ENCODE assay signal across 1 cellular context in the genomic region with DNA sequence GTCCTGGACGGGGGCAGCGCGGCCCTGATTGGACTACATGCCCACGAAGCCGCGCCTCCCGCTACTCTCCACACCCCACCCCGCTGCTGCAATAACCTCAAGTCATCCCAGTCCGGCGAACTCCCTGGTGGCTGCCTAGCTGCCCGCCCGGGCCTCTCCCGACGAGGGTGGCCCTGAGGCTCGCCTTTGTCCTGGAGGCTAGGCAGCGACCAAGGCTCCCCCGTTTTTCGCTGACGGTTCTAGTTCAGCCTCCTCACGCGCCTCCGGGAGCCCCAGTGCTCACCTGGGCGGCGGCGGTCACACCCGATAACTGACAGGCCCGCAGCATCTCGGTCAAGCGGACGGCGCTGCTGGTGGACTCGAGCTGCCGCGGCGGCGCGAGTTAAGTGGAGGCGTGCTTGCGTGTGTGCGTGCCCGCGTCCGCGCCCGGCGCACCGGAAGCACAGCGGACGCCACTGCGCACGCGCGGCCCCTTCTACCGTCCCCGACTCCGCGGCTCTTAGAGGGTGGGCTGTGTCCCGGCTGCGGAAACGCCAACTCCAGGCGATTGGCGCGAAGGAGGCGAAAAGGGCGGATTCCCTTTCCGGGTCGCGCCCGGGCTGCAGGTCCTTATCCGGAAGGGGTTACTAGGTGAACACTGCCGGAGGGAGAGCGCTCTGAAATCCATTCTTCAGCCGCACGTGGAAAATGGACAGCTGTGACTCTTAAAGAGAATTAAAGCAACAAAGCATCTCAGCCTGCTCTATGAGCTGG.
A peak's percentile ranks its signal among the peaks of the same experiment; 100 is the strongest.
TF ChIP-seq lines count a peak whose summit lies in the region.

Gene IMMT, minus strand, starts transcription at position 408 of the 753 bp plus-strand sequence. Its CDS starts 80 bp downstream, at position 328.

TF ChIP-seq in HepG2, 621 proteins besides CTCF, POLR2A, EP300 and RAD21 (continued from another document and continues in another):
- peak; percentile 96 for TF ChIP-seq ZBTB2 (CRISPR knock-in tag; IDR thresholded peaks at IDR 0.05; ENCODE audit: low read depth)
- TF ChIP-seq TBX2 (CRISPR knock-in tag; IDR thresholded peaks at IDR 0.05; ENCODE audit: borderline replicate concordance): peak; percentile 98
- TF ChIP-seq REXO4 (CRISPR knock-in tag; IDR thresholded peaks at IDR 0.05; ENCODE audit: borderline replicate concordance): no peak
- TF ChIP-seq ZBTB7A (CRISPR knock-in tag; IDR thresholded peaks at IDR 0.05): no peak
- TF ChIP-seq SP4 (CRISPR knock-in tag; IDR thresholded peaks at IDR 0.05): peak; percentile 90
- peak; percentile 82 for TF ChIP-seq BRD4 (CRISPR knock-in tag; IDR thresholded peaks at IDR 0.05)
- TF ChIP-seq NFIB (CRISPR knock-in tag; IDR thresholded peaks at IDR 0.05; ENCODE audit: borderline replicate concordance): no peak
- peak; percentile 37; the same call in 1 of the 2 replicates for TF ChIP-seq FUBP1 (CRISPR knock-in tag; IDR thresholded peaks at IDR 0.05; ENCODE audit: borderline replicate concordance)
- TF ChIP-seq, protein P1, sequence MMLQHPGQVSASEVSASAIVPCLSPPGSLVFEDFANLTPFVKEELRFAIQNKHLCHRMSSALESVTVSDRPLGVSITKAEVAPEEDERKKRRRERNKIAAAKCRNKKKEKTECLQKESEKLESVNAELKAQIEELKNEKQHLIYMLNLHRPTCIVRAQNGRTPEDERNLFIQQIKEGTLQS (CRISPR knock-in tag; IDR thresholded peaks at IDR 0.05): peak; percentile 21; the same call in 1 of the 2 replicates
- TF ChIP-seq, protein P2, sequence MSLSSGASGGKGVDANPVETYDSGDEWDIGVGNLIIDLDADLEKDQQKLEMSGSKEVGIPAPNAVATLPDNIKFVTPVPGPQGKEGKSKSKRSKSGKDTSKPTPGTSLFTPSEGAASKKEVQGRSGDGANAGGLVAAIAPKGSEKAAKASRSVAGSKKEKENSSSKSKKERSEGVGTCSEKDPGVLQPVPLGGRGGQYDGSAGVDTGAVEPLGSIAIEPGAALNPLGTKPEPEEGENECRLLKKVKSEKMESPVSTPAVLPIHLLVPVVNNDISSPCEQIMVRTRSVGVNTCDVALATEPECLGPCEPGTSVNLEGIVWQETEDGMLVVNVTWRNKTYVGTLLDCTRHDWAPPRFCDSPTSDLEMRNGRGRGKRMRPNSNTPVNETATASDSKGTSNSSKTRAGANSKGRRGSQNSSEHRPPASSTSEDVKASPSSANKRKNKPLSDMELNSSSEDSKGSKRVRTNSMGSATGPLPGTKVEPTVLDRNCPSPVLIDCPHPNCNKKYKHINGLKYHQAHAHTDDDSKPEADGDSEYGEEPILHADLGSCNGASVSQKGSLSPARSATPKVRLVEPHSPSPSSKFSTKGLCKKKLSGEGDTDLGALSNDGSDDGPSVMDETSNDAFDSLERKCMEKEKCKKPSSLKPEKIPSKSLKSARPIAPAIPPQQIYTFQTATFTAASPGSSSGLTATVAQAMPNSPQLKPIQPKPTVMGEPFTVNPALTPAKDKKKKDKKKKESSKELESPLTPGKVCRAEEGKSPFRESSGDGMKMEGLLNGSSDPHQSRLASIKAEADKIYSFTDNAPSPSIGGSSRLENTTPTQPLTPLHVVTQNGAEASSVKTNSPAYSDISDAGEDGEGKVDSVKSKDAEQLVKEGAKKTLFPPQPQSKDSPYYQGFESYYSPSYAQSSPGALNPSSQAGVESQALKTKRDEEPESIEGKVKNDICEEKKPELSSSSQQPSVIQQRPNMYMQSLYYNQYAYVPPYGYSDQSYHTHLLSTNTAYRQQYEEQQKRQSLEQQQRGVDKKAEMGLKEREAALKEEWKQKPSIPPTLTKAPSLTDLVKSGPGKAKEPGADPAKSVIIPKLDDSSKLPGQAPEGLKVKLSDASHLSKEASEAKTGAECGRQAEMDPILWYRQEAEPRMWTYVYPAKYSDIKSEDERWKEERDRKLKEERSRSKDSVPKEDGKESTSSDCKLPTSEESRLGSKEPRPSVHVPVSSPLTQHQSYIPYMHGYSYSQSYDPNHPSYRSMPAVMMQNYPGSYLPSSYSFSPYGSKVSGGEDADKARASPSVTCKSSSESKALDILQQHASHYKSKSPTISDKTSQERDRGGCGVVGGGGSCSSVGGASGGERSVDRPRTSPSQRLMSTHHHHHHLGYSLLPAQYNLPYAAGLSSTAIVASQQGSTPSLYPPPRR (CRISPR knock-in tag; IDR thresholded peaks at IDR 0.05; ENCODE audit: borderline replicate concordance): peak; percentile 77; the same call in 1 of the 2 replicates
- no peak for TF ChIP-seq NFE2L2 (IDR thresholded peaks at IDR 0.05; ENCODE audit: low read length)
- TF ChIP-seq FOXA3 (CRISPR knock-in tag; IDR thresholded peaks at IDR 0.05): no peak; the same call in 1 of the 2 replicates
- peak; percentile 23; the same call in 1 of the 2 replicates for TF ChIP-seq FOSL2 (CRISPR knock-in tag; IDR thresholded peaks at IDR 0.05)
- peak; percentile 71 for TF ChIP-seq TFAP4 (IDR thresholded peaks at IDR 0.05; ENCODE audit: borderline replicate concordance, low read depth)
- TF ChIP-seq ZNF550 (CRISPR knock-in tag; IDR thresholded peaks at IDR 0.05; ENCODE audit: borderline replicate concordance): peak; percentile 42; the same call in 1 of the 2 replicates
- TF ChIP-seq RBAK (CRISPR knock-in tag; IDR thresholded peaks at IDR 0.05): no peak
- peak; percentile 51 for TF ChIP-seq MZF1 (CRISPR knock-in tag; IDR thresholded peaks at IDR 0.05; ENCODE audit: borderline replicate concordance)
- no peak for TF ChIP-seq HMGA1 (CRISPR knock-in tag; conservative IDR thresholded peaks at IDR 0.05)
- TF ChIP-seq ARID5B (CRISPR knock-in tag; IDR thresholded peaks at IDR 0.05): peak; percentile 22
- peak; percentile 56; the same call in 1 of the 2 replicates for TF ChIP-seq PITX1 (CRISPR knock-in tag; IDR thresholded peaks at IDR 0.05)
- TF ChIP-seq ZNF343 (CRISPR knock-in tag; IDR thresholded peaks at IDR 0.05): peak; percentile 98
- no peak for TF ChIP-seq ATRX (CRISPR knock-in tag; IDR thresholded peaks at IDR 0.05; ENCODE audit: borderline replicate concordance)
- no peak for TF ChIP-seq ARNT (IDR thresholded peaks at IDR 0.05)
- no peak for TF ChIP-seq MAFF (IDR thresholded peaks at IDR 0.05; ENCODE audit: low read depth, low read length)
- TF ChIP-seq CEBPG (CRISPR knock-in tag; IDR thresholded peaks at IDR 0.05): peak; percentile 68; the same call in 1 of the 2 replicates
- TF ChIP-seq ZBTB3 (CRISPR knock-in tag; IDR thresholded peaks at IDR 0.05; ENCODE audit: borderline replicate concordance, low read depth): peak; percentile 76
- TF ChIP-seq, protein P3, sequence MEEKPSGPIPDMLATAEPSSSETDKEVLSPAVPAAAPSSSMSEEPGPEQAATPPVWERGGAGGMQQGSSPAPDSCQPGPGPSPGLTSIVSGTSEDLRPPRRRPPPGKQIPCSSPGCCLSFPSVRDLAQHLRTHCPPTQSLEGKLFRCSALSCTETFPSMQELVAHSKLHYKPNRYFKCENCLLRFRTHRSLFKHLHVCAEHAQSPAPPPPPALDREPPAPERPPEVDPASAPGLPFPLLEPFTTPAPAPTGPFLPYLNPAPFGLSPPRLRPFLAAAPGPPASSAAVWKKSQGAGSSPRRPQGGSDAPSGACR (CRISPR knock-in tag; IDR thresholded peaks at IDR 0.05): peak; percentile 83; the same call in 1 of the 2 replicates
- TF ChIP-seq ZBTB44 (CRISPR knock-in tag; IDR thresholded peaks at IDR 0.05): peak; percentile 31; the same call in 1 of the 2 replicates
- peak; percentile 92 for TF ChIP-seq ZNF546 (CRISPR knock-in tag; conservative IDR thresholded peaks at IDR 0.05)
- peak; percentile 88; the same call in 1 of the 2 replicates for TF ChIP-seq ZNF790 (CRISPR knock-in tag; IDR thresholded peaks at IDR 0.05; ENCODE audit: borderline replicate concordance)
- peak; percentile 93; the same call in 1 of the 2 replicates for TF ChIP-seq ZNF34 (CRISPR knock-in tag; IDR thresholded peaks at IDR 0.05; ENCODE audit: borderline replicate concordance)
- TF ChIP-seq HNRNPH1 (optimal IDR thresholded peaks at IDR 0.05; ENCODE audit: low read depth, low read length): no peak
- TF ChIP-seq DPF2 (CRISPR knock-in tag; IDR thresholded peaks at IDR 0.05; ENCODE audit: borderline replicate concordance, low read depth): no peak
- no peak for TF ChIP-seq ZBED4 (CRISPR knock-in tag; IDR thresholded peaks at IDR 0.05; ENCODE audit: borderline replicate concordance)
